Comparison of ENCODE assay signal across 10 cellular contexts in genomic region chrX:8730812-8731578, GRCh38. TPM values are rescaled to one million over a fixed set of nuclear protein-coding genes. Genes with fewer than 3 reads are reported as not detected.
DNase-seq lines count a peak whose midpoint lies in the region; ATAC-seq and TF ChIP-seq lines count a peak whose summit lies in the region.
"Had no signal": no experiment of that assay in that cellular context is flagged by ENCODE, and none has a peak within 500 bp of the region (broad histone marks: within the 10 kb centered on the region; RNA-seq: fewer than 3 reads in every experiment).

No MANE protein-coding gene starts in this region.

- no peak overlapping the region for H3K4me2 ChIP-seq in GM23248 (ENCODE audit: unreplicated experiment)

- no peaks in the 10 kb centered on the region for H3K4me1 ChIP-seq in GM23248 (ENCODE audit: insufficient read depth)
- H3K4me1 ChIP-seq in iPS-15b (ENCODE audit: control insufficient read depth, insufficient read depth, low read length), result peaks cover 6% of the 10 kb centered on the region

- DNase-seq in GM23248 (no peak), astrocyte of the hippocampus (ENCODE audit: low read depth, low spot score) (peak; percentile 39), skeletal muscle cell (ENCODE audit: low read depth) (no peak), GM10266 (ENCODE audit: extremely low spot score) (no peak)
- DNase-seq in stimulated activated naive CD4-positive, alpha-beta T cell (lab: John Stamatoyannopoulos, UW), result no peak
- DNase-seq: activated B cell treated with CpG ODN at 0.5 μM for 24 hours; activated naive CD8-positive, alpha-beta T cell treated with anti-CD3 and anti-CD28 coated beads, Interleukin-2, amount 50 U/mL, for 24 hours had no signal

- H4K20me1 ChIP-seq in GM23248 (ENCODE audit: insufficient read depth), result no peaks in the 10 kb centered on the region

- H3K27me3 ChIP-seq in GM23248 (replicated peaks; ENCODE audit: insufficient read depth) (no peaks in the 10 kb centered on the region; the same call in 1 of the 2 replicates), iPS-15b (ENCODE audit: control insufficient read depth, insufficient read depth, low read length) (peaks cover 42% of the 10 kb centered on the region)

- H3K9ac ChIP-seq in GM23248, result no peak overlapping the region
- H3K9ac ChIP-seq in iPS-15b (ENCODE audit: low read depth, low read length), result no peak overlapping the region

- H3K9me2 ChIP-seq in GM23248 (ENCODE audit: insufficient read depth), result no peaks in the 10 kb centered on the region

- no peaks in the 10 kb centered on the region for H3F3A ChIP-seq in GM23248 (ENCODE audit: insufficient read depth)

- ATAC-seq in GM21515 (IDR thresholded peaks at IDR 0.05; ENCODE audit: unreplicated experiment) (no peak), HG02840 (IDR thresholded peaks at IDR 0.05; ENCODE audit: low FRiP score, unreplicated experiment) (no peak)
- ATAC-seq: activated naive CD8-positive, alpha-beta T cell treated with anti-CD3 and anti-CD28 coated beads, Interleukin-2, amount 50 U/mL, for 24 hours had no signal

- in situ Hi-C loops in GM23248 (cut with MboI), result loop anchor here (25.0 kb wide), 1 partner anchor 744 kb away; no protein-coding TSS in a partner anchor

- H3K36me3 ChIP-seq in GM23248 (ENCODE audit: low read depth), result no peaks in the 10 kb centered on the region
- H3K36me3 ChIP-seq in iPS-15b (ENCODE audit: control insufficient read depth, insufficient read depth, low read length), result no peaks in the 10 kb centered on the region

- no peaks in the 10 kb centered on the region for H3K9me3 ChIP-seq in GM23248 (ENCODE audit: low read depth)
- H3K9me3 ChIP-seq in iPS-15b (ENCODE audit: control insufficient read depth, insufficient read depth, low read length), result no peaks in the 10 kb centered on the region

- H3K4me3 ChIP-seq in GM23248 (peak overlapping the region; percentile 43; the same call in 1 of the 2 replicates), iPS-15b (ENCODE audit: low read depth, low read length) (peak overlapping the region; percentile 70), skeletal muscle cell (ENCODE audit: low read depth, low read length) (peak overlapping the region; percentile 40)

- H3K27ac ChIP-seq in GM23248, result no peak overlapping the region

- WGBS in GM23248 (ENCODE audit: low coverage in 1 of 2, low lambda C conversion rate in 2 of 2, missing lambda C conversion rate in 2 of 2), 2 experiments, result 5 to 7% methylated on average over 28 to 30 of the region's 70 CpGs

- no peak overlapping the region for H2AFZ ChIP-seq in GM23248

- no peak for TF ChIP-seq CTCF in GM10266 (IDR thresholded peaks at IDR 0.05; ENCODE audit: control insufficient read depth, insufficient read depth, low read depth, missing control alignments)

- H3K79me2 ChIP-seq in GM23248 (ENCODE audit: insufficient read depth), result no peaks in the 10 kb centered on the region

RNA-seq across cellular contexts. Expression of gene ANOS1, which starts 0.9 kb away (rescaled TPM):
- not detected in 2 replicates for total RNA-seq in GM23248 (2014; rRNA removed; shearing (Covaris generic))
- polyA plus RNA-seq in GM23248 (2016; fragmentation: Nextera tagmentation; extraction: Ambion mirVana), result not detected in 2 replicates
